Comparison of ENCODE assay signal across 32 cellular contexts in the genomic region with DNA sequence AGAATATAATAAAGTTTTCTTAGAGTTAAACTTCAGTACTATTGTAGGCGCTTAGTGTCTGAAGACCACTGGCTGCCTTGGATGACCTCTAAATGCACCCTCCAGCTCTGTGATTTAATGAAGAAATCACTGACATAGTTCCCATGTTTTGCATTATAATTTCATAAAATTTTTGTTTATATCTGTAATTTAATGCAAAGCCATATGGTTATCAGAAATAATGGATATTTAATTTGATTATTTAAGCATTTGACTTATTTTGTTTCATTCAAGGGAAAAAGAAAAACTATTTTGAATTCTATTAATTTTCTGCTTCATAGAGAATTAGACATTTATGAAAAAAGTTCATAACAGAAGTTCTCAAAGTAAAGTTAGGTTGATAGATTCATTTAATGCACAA. TPM values are rescaled to one million over a fixed set of nuclear protein-coding genes. Genes with fewer than 3 reads are reported as not detected.
"Had no signal": no experiment of that assay in that cellular context is flagged by ENCODE, and none has a peak within 500 bp of the region (broad histone marks: within the 10 kb centered on the region; RNA-seq: fewer than 3 reads in every experiment).

No MANE protein-coding gene starts in this region.

- H3K4me3 Mint-ChIP-seq: immature natural killer cell; naive thymus-derived CD8-positive, alpha-beta T cell; nephron; neural crest cell; stimulated activated effector memory CD8-positive, alpha-beta T cell treated with anti-CD3 and anti-CD28 coated beads, Interleukin-12 subunit alpha, Interleukin-12 subunit beta, amount 100 ng/mL, for 72 hours; stimulated activated naive CD8-positive, alpha-beta T cell treated with anti-CD3 and anti-CD28 coated beads, Interleukin-15, Interleukin-2, amounts not matched to agents 100 ng/mL and 50 ng/mL, for 24 hours had no signal

- H3K9me3 Mint-ChIP-seq: immature natural killer cell; nephron; neural crest cell; stimulated activated effector memory CD8-positive, alpha-beta T cell treated with anti-CD3 and anti-CD28 coated beads, Interleukin-12 subunit alpha, Interleukin-12 subunit beta, amount 100 ng/mL, for 72 hours; stimulated activated naive CD8-positive, alpha-beta T cell treated with anti-CD3 and anti-CD28 coated beads, Interleukin-15, Interleukin-2, amounts not matched to agents 100 ng/mL and 50 ng/mL, for 24 hours had no signal

- H3K9me3 ChIP-seq: left lung, lower lobe of right lung, pancreas, prostate gland, spleen, suprapubic skin, thoracic aorta, tibial artery, upper lobe of right lung had no signal

- H3K27ac Mint-ChIP-seq: immature natural killer cell; naive thymus-derived CD8-positive, alpha-beta T cell; nephron; stimulated activated effector memory CD8-positive, alpha-beta T cell treated with anti-CD3 and anti-CD28 coated beads, Interleukin-12 subunit alpha, Interleukin-12 subunit beta, amount 100 ng/mL, for 72 hours; stimulated activated naive CD8-positive, alpha-beta T cell treated with anti-CD3 and anti-CD28 coated beads, Interleukin-15, Interleukin-2, amounts not matched to agents 100 ng/mL and 50 ng/mL, for 24 hours had no signal

- ATAC-seq: left colon; left lung; lower lobe of right lung; naive thymus-derived CD8-positive, alpha-beta T cell; pancreas; right cardiac atrium; sciatic nerve; stimulated activated effector memory CD8-positive, alpha-beta T cell treated with anti-CD3 and anti-CD28 coated beads, Interleukin-12 subunit alpha, Interleukin-12 subunit beta, amount 100 ng/mL, for 72 hours; upper lobe of right lung had no signal

- H3K36me3 ChIP-seq: left lung, lower lobe of right lung, pancreas, prostate gland, spleen, suprapubic skin, thoracic aorta, tibial artery, upper lobe of right lung had no signal

- H3K4me1 ChIP-seq: left lung, lower lobe of right lung, prostate gland, spleen, suprapubic skin, tibial artery, upper lobe of right lung had no signal

- H3K4me3 ChIP-seq: left lung, lower lobe of right lung, pancreas, prostate gland, skin epidermis, spleen, suprapubic skin, thoracic aorta, tibial artery, upper lobe of right lung had no signal

- FAIRE-seq: kidney, pancreas, urothelium cell line had no signal

- DNase-seq: hypothalamus; immature natural killer cell; kidney; left colon; left lung; lower lobe of right lung; mammary epithelial cell; mesenchymal stem cell; naive thymus-derived CD8-positive, alpha-beta T cell; nucleus accumbens; pancreas; posterior cingulate gyrus; retina; right cardiac atrium; spleen; stimulated activated CD4-positive, alpha-beta T cell treated with anti-CD3 and anti-CD28 coated beads, Interleukin-4, amount 100 ng/mL, for 24 hours; stimulated activated naive CD4-positive, alpha-beta T cell; tibial artery; trophoblast cell; upper lobe of right lung had no signal

- H3K27ac ChIP-seq: left lung, lower lobe of right lung, pancreas, prostate gland, skin epidermis, spleen, suprapubic skin, thoracic aorta, tibial artery, upper lobe of right lung had no signal

- H3K36me3 Mint-ChIP-seq: immature natural killer cell; stimulated activated effector memory CD8-positive, alpha-beta T cell treated with anti-CD3 and anti-CD28 coated beads, Interleukin-12 subunit alpha, Interleukin-12 subunit beta, amount 100 ng/mL, for 72 hours had no signal

- H3K4me1 Mint-ChIP-seq: immature natural killer cell; nephron; neural crest cell; stimulated activated effector memory CD8-positive, alpha-beta T cell treated with anti-CD3 and anti-CD28 coated beads, Interleukin-12 subunit alpha, Interleukin-12 subunit beta, amount 100 ng/mL, for 72 hours had no signal

- H3K27me3 ChIP-seq: left lung, pancreas, spleen, suprapubic skin, tibial artery, upper lobe of right lung had no signal

RNA-seq across cellular contexts. Expression of gene CRB1, which starts 18.6 kb away (rescaled TPM):
- total RNA-seq: osteoblast, thoracic aorta had no signal
- polyA plus RNA-seq: liver, mammary epithelial cell had no signal
